ENCODE assay signal across 12 cellular contexts in the genomic region with DNA sequence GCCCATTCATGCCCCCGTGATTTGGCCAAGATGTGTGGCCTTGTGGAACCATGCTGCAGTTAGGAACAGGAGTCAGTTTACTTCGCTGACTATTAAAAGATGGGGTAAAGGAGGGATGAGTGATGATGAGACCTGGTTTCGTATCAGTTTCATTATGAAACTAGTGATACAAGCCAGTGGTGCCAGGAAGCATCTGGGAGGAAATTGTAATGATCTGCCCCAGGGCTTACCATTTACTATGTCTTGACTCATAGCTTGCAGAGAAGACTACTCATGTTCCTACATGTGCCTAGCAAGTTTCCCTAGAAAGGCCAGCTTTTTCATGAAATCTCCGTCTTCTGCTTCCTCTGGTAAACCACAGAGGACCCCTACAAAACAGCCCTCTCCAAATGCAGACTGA. TPM values are rescaled to one million over a fixed set of nuclear protein-coding genes. Genes with fewer than 3 reads are reported as not detected.
DNase-seq lines count a peak whose midpoint lies in the region; ATAC-seq and TF ChIP-seq lines count a peak whose summit lies in the region.
"Had no signal": no experiment of that assay in that cellular context is flagged by ENCODE, and none has a peak within 500 bp of the region (broad histone marks: within the 10 kb centered on the region; RNA-seq: fewer than 3 reads in every experiment).

No MANE protein-coding gene starts in this region.

- no peaks in the 10 kb centered on the region for H3K27me3 Mint-ChIP-seq in natural killer cell treated with Interleukin-12 subunit alpha and Interleukin-12 subunit beta and Interleukin-15 and Interleukin-18, amount 100 ng/mL, for 72 hours
- H3K27me3 Mint-ChIP-seq in natural killer cell (ENCODE audit: low read depth in 2 of 2): no peaks in the 10 kb centered on the region
- H3K27me3 Mint-ChIP-seq in activated naive CD8-positive, alpha-beta T cell treated with anti-CD3 and anti-CD28 coated beads for 36 hours: peaks cover 10% of the 10 kb centered on the region
- H3K27me3 Mint-ChIP-seq in stimulated activated naive CD8-positive, alpha-beta T cell treated with anti-CD3 and anti-CD28 coated beads, Interleukin-15, Interleukin-2, amounts not matched to agents 100 ng/mL and 50 ng/mL, for 24 hours: peaks cover 4% of the 10 kb centered on the region
- H3K27me3 Mint-ChIP-seq: B cell had no signal

- peak overlapping the region; percentile 43 for H3K4me3 Mint-ChIP-seq in natural killer cell treated with Interleukin-12 subunit alpha and Interleukin-12 subunit beta and Interleukin-15 and Interleukin-18, amount 100 ng/mL, for 72 hours
- H3K4me3 Mint-ChIP-seq in natural killer cell: no peak overlapping the region
- no peak overlapping the region for H3K4me3 Mint-ChIP-seq in activated naive CD8-positive, alpha-beta T cell treated with anti-CD3 and anti-CD28 coated beads for 36 hours
- no peak overlapping the region for H3K4me3 Mint-ChIP-seq in stimulated activated naive CD8-positive, alpha-beta T cell treated with anti-CD3 and anti-CD28 coated beads, Interleukin-15, Interleukin-2, amounts not matched to agents 100 ng/mL and 50 ng/mL, for 24 hours
- H3K4me3 Mint-ChIP-seq: B cell had no signal

- peak; percentile 77 for DNase-seq in natural killer cell treated with Interleukin-12 subunit alpha and Interleukin-12 subunit beta and Interleukin-15 and Interleukin-18, amount 100 ng/mL, for 72 hours (ENCODE audit: low spot score)
- DNase-seq in natural killer cell (no peak), M059J (ENCODE audit: low read depth) (peak; percentile 90), NCI-H1092 (lab: John Stamatoyannopoulos, UW) (no peak)
- DNase-seq in activated naive CD8-positive, alpha-beta T cell treated with anti-CD3 and anti-CD28 coated beads for 36 hours: peak; percentile 30
- DNase-seq: cortex of kidney, NCI-H2107 had no signal

- peak; percentile 96 to 97 for ATAC-seq in natural killer cell treated with Interleukin-12 subunit alpha and Interleukin-12 subunit beta and Interleukin-15 and Interleukin-18, amount 100 ng/mL, for 72 hours
- ATAC-seq in natural killer cell (no peak), HG02852 (IDR thresholded peaks at IDR 0.05; ENCODE audit: unreplicated experiment) (no peak), HG03342 (IDR thresholded peaks at IDR 0.05; ENCODE audit: unreplicated experiment) (no peak)

- H3K36me3 Mint-ChIP-seq in natural killer cell treated with Interleukin-12 subunit alpha and Interleukin-12 subunit beta and Interleukin-15 and Interleukin-18, amount 100 ng/mL, for 72 hours: peaks cover 5% of the 10 kb centered on the region
- H3K36me3 Mint-ChIP-seq in natural killer cell: no peaks in the 10 kb centered on the region
- H3K36me3 Mint-ChIP-seq in activated naive CD8-positive, alpha-beta T cell treated with anti-CD3 and anti-CD28 coated beads for 36 hours: no peaks in the 10 kb centered on the region
- no peaks in the 10 kb centered on the region for H3K36me3 Mint-ChIP-seq in stimulated activated naive CD8-positive, alpha-beta T cell treated with anti-CD3 and anti-CD28 coated beads, Interleukin-15, Interleukin-2, amounts not matched to agents 100 ng/mL and 50 ng/mL, for 24 hours (ENCODE audit: low read depth)

- peaks cover 2% of the 10 kb centered on the region for H3K9me3 Mint-ChIP-seq in natural killer cell treated with Interleukin-12 subunit alpha and Interleukin-12 subunit beta and Interleukin-15 and Interleukin-18, amount 100 ng/mL, for 72 hours
- H3K9me3 Mint-ChIP-seq in natural killer cell: no peaks in the 10 kb centered on the region
- no peaks in the 10 kb centered on the region for H3K9me3 Mint-ChIP-seq in activated naive CD8-positive, alpha-beta T cell treated with anti-CD3 and anti-CD28 coated beads for 36 hours
- no peaks in the 10 kb centered on the region for H3K9me3 Mint-ChIP-seq in stimulated activated naive CD8-positive, alpha-beta T cell treated with anti-CD3 and anti-CD28 coated beads, Interleukin-15, Interleukin-2, amounts not matched to agents 100 ng/mL and 50 ng/mL, for 24 hours

- H3K4me1 Mint-ChIP-seq in natural killer cell treated with Interleukin-12 subunit alpha and Interleukin-12 subunit beta and Interleukin-15 and Interleukin-18, amount 100 ng/mL, for 72 hours (ENCODE audit: low read depth in 2 of 2): peaks cover 29 to 31% of the 10 kb centered on the region in 2 donors
- H3K4me1 Mint-ChIP-seq in natural killer cell: no peaks in the 10 kb centered on the region
- peaks cover 14% of the 10 kb centered on the region for H3K4me1 Mint-ChIP-seq in activated naive CD8-positive, alpha-beta T cell treated with anti-CD3 and anti-CD28 coated beads for 36 hours
- H3K4me1 Mint-ChIP-seq in stimulated activated naive CD8-positive, alpha-beta T cell treated with anti-CD3 and anti-CD28 coated beads, Interleukin-15, Interleukin-2, amounts not matched to agents 100 ng/mL and 50 ng/mL, for 24 hours (ENCODE audit: low read depth): peaks cover 19% of the 10 kb centered on the region
- H3K4me1 Mint-ChIP-seq: B cell had no signal

- intact Hi-C loops in natural killer cell (cut with micrococcal nuclease): no loop called here

- TF ChIP-seq CTCF in natural killer cell (IDR thresholded peaks at IDR 0.05): no peak

- H3K27ac Mint-ChIP-seq in natural killer cell treated with Interleukin-12 subunit alpha and Interleukin-12 subunit beta and Interleukin-15 and Interleukin-18, amount 100 ng/mL, for 72 hours: peak overlapping the region; percentile 86
- no peak overlapping the region for H3K27ac Mint-ChIP-seq in natural killer cell
- peak overlapping the region; percentile 39 for H3K27ac Mint-ChIP-seq in activated naive CD8-positive, alpha-beta T cell treated with anti-CD3 and anti-CD28 coated beads for 36 hours
- H3K27ac Mint-ChIP-seq in stimulated activated naive CD8-positive, alpha-beta T cell treated with anti-CD3 and anti-CD28 coated beads, Interleukin-15, Interleukin-2, amounts not matched to agents 100 ng/mL and 50 ng/mL, for 24 hours: peak overlapping the region; percentile 69
- H3K27ac Mint-ChIP-seq: B cell had no signal

RNA-seq across cellular contexts. Expression of a gene that starts 23.2 kb away (rescaled TPM):
- 1 to 10 TPM in 1 of 2 donors, under 1 TPM in 1; 0.88 to 2.3 TPM for total RNA-seq in natural killer cell treated with Interleukin-12 subunit alpha and Interleukin-12 subunit beta and Interleukin-15 and Interleukin-18, amount 100 ng/mL, for 72 hours
- total RNA-seq in natural killer cell: under 1 TPM in 2 of 3 donors, not detected in 1; 0.79 to 0.92 TPM
- total RNA-seq in M059J (2014; rRNA removed; shearing (Covaris generic)): 3.1 and 3.9 TPM in 2 replicates
- total RNA-seq in activated naive CD8-positive, alpha-beta T cell treated with anti-CD3 and anti-CD28 coated beads for 36 hours: under 1 TPM; 0.37 to 0.44 TPM
- total RNA-seq: myocyte had no signal

Comparison
In these comparisons a context has a peak if more than half of its experiments do, and no peak if none do; other contexts are left out.
1. ATAC-seq: peak in natural killer cell treated with Interleukin-12 subunit alpha and Interleukin-12 subunit beta and Interleukin-15 and Interleukin-18, amount 100 ng/mL, for 72 hours (2 of 2); none in natural killer cell (0 of 3), HG02852 (single experiment) and HG03342 (single experiment).
2. DNase-seq: peak in natural killer cell treated with Interleukin-12 subunit alpha and Interleukin-12 subunit beta and Interleukin-15 and Interleukin-18, amount 100 ng/mL, for 72 hours (single experiment), M059J (single experiment) and activated naive CD8-positive, alpha-beta T cell treated with anti-CD3 and anti-CD28 coated beads for 36 hours (single experiment); none in natural killer cell (single experiment) and NCI-H1092 (single experiment).
3. H3K27ac Mint-ChIP-seq: peak in natural killer cell treated with Interleukin-12 subunit alpha and Interleukin-12 subunit beta and Interleukin-15 and Interleukin-18, amount 100 ng/mL, for 72 hours (2 of 2), activated naive CD8-positive, alpha-beta T cell treated with anti-CD3 and anti-CD28 coated beads for 36 hours (single experiment) and stimulated activated naive CD8-positive, alpha-beta T cell treated with anti-CD3 and anti-CD28 coated beads, Interleukin-15, Interleukin-2, amounts not matched to agents 100 ng/mL and 50 ng/mL, for 24 hours (single experiment); none in natural killer cell (0 of 2).